18 cellular contexts compared by ENCODE assay signal in genomic region chr2:9221223-9221622, GRCh38. TPM values are rescaled to one million over a fixed set of nuclear protein-coding genes. Genes with fewer than 3 reads are reported as not detected.
DNase-seq lines count a peak whose midpoint lies in the region; ATAC-seq, FAIRE-seq and TF ChIP-seq lines count a peak whose summit lies in the region.
"Had no signal": no experiment of that assay in that cellular context is flagged by ENCODE, and none has a peak within 500 bp of the region (broad histone marks: within the 10 kb centered on the region; RNA-seq: fewer than 3 reads in every experiment).

No MANE protein-coding gene starts in this region.

- POLR2A ChIA-PET in PC-9 (lab: Charles Lee; ENCODE audit: unreplicated experiment) = no interaction called here

- TF ChIP-seq EP300 in esophagus muscularis mucosa (IDR thresholded peaks at IDR 0.05) = no peak

- H3K36me3 ChIP-seq in esophagus muscularis mucosa = no peaks in the 10 kb centered on the region
- H3K36me3 ChIP-seq in PC-9 (ENCODE audit: low read depth) = peaks cover 8% of the 10 kb centered on the region
- no peaks in the 10 kb centered on the region for H3K36me3 ChIP-seq in pancreas

- H3K4me3 ChIP-seq in esophagus muscularis mucosa (no peak overlapping the region), PC-9 (no peak overlapping the region), pancreas (no peak overlapping the region)

- no peaks in the 10 kb centered on the region for H3K9me3 ChIP-seq in esophagus muscularis mucosa
- H3K9me3 ChIP-seq in PC-9 (ENCODE audit: insufficient read depth, low read depth) = no peaks in the 10 kb centered on the region
- H3K9me3 ChIP-seq in pancreas = no peaks in the 10 kb centered on the region

- H3K9me2 ChIP-seq in PC-9 (ENCODE audit: insufficient read depth) = no peaks in the 10 kb centered on the region

- DNase-seq in left cardiac atrium = peak; percentile 33
- DNase-seq in cardiac septum (ENCODE audit: low spot score) = no peak
- DNase-seq in esophagus muscularis mucosa (ENCODE audit: extremely low spot score) = peak; percentile 45
- no peak for DNase-seq in stimulated activated CD4-positive, alpha-beta T cell treated with anti-CD3 and anti-CD28 coated beads, Interleukin-1b, Interleukin-23, amount 100 ng/mL, for 48 hours
- no peak for DNase-seq in PC-9
- DNase-seq in pancreas = no peak
- DNase-seq: DMS 273 treated with DMSO at 0.1 percent for 48 hours, Karpas-422, MM.1S, NCI-H1092 treated with DMSO at 0.1 percent for 48 hours, NCI-H2081 treated with DMSO at 0.1 percent for 48 hours, NCI-H510A, NCI-H82 had no signal

- peaks cover 29% of the 10 kb centered on the region for H3F3A ChIP-seq in PC-9 (ENCODE audit: insufficient read depth, low read depth)

- peaks cover 40% of the 10 kb centered on the region for H3K4me1 Mint-ChIP-seq in nephron

- H3K9me3 Mint-ChIP-seq in nephron = peaks cover 8% of the 10 kb centered on the region

- WGBS in esophagus muscularis mucosa = 73% methylated on average over 1 of the region's 1 CpG
- WGBS in pancreas, 2 donors = 73 to 92% methylated on average over 1 of the region's 1 CpG

- no peak for FAIRE-seq in pancreas (lab: Jason Lieb, UNC)
- FAIRE-seq: A204.1, GM12892, H1 had no signal

- no peak overlapping the region for H3K4me2 ChIP-seq in PC-9

- peaks cover 20% of the 10 kb centered on the region; the same call in 1 of the 2 replicates for H4K20me1 ChIP-seq in PC-9 (ENCODE audit: insufficient read depth)

- intact Hi-C loops in left cardiac atrium (cut with DNase I) = no loop called here
- intact Hi-C loops in cardiac septum (cut with DNase I) = no loop called here
- intact Hi-C loops in esophagus muscularis mucosa (cut with DNase I) = no loop called here
- intact Hi-C loops in PC-9 (cut with micrococcal nuclease; ENCODE audit: unreplicated experiment) = no loop called here
- intact Hi-C loops in pancreas (cut with DNase I) = no loop called here

- H3K27me3 ChIP-seq in esophagus muscularis mucosa (no peaks in the 10 kb centered on the region), PC-9 (ENCODE audit: insufficient read depth, low read depth) (no peaks in the 10 kb centered on the region), pancreas (no peaks in the 10 kb centered on the region)

- no peak for TF ChIP-seq POLR2A in esophagus muscularis mucosa (IDR thresholded peaks at IDR 0.05; ENCODE audit: low read depth)

- ATAC-seq in left cardiac atrium (peak in 1 of 2 donors; percentile 46), GM18858 (IDR thresholded peaks at IDR 0.05; ENCODE audit: unreplicated experiment) (no peak), pancreas (no peak)

- H2AFZ ChIP-seq in PC-9 = no peak overlapping the region

- H3K79me2 ChIP-seq in PC-9 (ENCODE audit: low read depth) = peaks cover 100% of the 10 kb centered on the region

- H3K4me3 Mint-ChIP-seq in nephron = no peak overlapping the region

- H3K4me1 ChIP-seq in esophagus muscularis mucosa (peaks cover 35 to 61% (median 50%) of the 10 kb centered on the region in 4 donors), PC-9 (replicated peaks; ENCODE audit: insufficient read depth) (peaks cover 17% of the 10 kb centered on the region; the same call in 1 of the 2 replicates), pancreas (no peaks in the 10 kb centered on the region)

- CTCF ChIA-PET in PC-9 (lab: Charles Lee) = no interaction called here

- no peak overlapping the region for H3K27ac ChIP-seq in esophagus muscularis mucosa (replicated peaks in 1 of 4)
- H3K27ac ChIP-seq in PC-9 = no peak overlapping the region
- no peak overlapping the region for H3K27ac ChIP-seq in pancreas

- peak overlapping the region in 2 of 3 experiments; percentile 22 to 44 for H3K27ac Mint-ChIP-seq in nephron

- no TSS peak for BruUV-seq in PC-9 (replicated peaks; lab: Mats Ljungman, UMichigan)

- H3K27me3 Mint-ChIP-seq in nephron (ENCODE audit: low read depth) = no peaks in the 10 kb centered on the region

- TF ChIP-seq CTCF in esophagus muscularis mucosa (IDR thresholded peaks at IDR 0.05) = no peak
- no peak for TF ChIP-seq CTCF in nephron (IDR thresholded peaks at IDR 0.05; ENCODE audit: unreplicated experiment in 3 of 3)
- TF ChIP-seq CTCF in PC-9 (conservative IDR thresholded peaks at IDR 0.05) = no peak
- TF ChIP-seq CTCF in pancreas (IDR thresholded peaks at IDR 0.05) = no peak

- peaks cover 33% of the 10 kb centered on the region for H3K36me3 Mint-ChIP-seq in nephron (ENCODE audit: low read depth)

RNA-seq across cellular contexts. Expression of gene ASAP2, which starts 14.6 kb away (rescaled TPM):
- total RNA-seq in left cardiac atrium (10 to 100 TPM; 13.4 to 18.2 TPM), cardiac septum (11.8 TPM), esophagus muscularis mucosa (10 to 100 TPM; 18.7 to 24.0 (median 21.3) TPM), PC-9 (2021) (60.3 and 66.8 TPM in 2 replicates), pancreas (10 to 100 TPM in 3 of 6 donors, 1 to 10 TPM in 3; 6.5 to 17.7 (median 8.8) TPM)
- polyA plus RNA-seq in pancreas = 1 to 10 TPM; 5.8 to 6.6 TPM

Comparison
In these comparisons a context has a peak if more than half of its experiments do, and no peak if none do; other contexts are left out.
1. DNase-seq: peak in left cardiac atrium (single experiment) and esophagus muscularis mucosa (single experiment); none in cardiac septum (single experiment), stimulated activated CD4-positive, alpha-beta T cell treated with anti-CD3 and anti-CD28 coated beads, Interleukin-1b, Interleukin-23, amount 100 ng/mL, for 48 hours (single experiment), PC-9 (0 of 2) and pancreas (0 of 6).